In the genomic region with DNA sequence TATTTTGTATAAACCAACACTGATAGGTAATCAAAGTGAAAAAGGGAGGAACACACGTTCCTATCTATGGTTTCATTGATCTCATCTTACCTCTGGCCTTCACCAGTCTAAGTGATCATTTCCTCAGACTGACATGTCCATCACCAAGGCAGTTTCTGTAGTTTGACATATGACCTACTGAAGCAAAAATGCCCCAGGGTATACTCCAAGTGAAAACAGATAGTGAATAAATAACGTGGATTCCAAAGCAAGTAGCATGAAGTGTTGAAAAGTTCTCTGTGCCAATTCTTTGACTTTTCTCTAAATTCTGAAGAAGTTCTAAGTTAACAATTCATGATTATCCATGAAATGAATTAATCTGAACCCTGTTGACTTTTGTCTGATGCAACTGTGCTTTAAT, we compare ENCODE assay signal across 4 cellular contexts.
"Had no signal": no experiment of that assay in that cellular context is flagged by ENCODE, and none has a peak within 500 bp of the region (broad histone marks: within the 10 kb centered on the region; RNA-seq: fewer than 3 reads in every experiment).

No MANE protein-coding gene starts in this region.

- DNase-seq: H9, HCEC 1CT, HFFc6 had no signal

- H3K4me3 ChIP-seq: GM23338 had no signal
